ENCODE assay signal across 8 cellular contexts in genomic region chr4:75514949-75515612, GRCh38. TPM values are rescaled to one million over a fixed set of nuclear protein-coding genes. Genes with fewer than 3 reads are reported as not detected.
DNase-seq lines count a peak whose midpoint lies in the region; ATAC-seq and TF ChIP-seq lines count a peak whose summit lies in the region.

No MANE protein-coding gene starts in this region.

- TF ChIP-seq CTCF in chondrocyte (IDR thresholded peaks at IDR 0.05) = no peak

- ATAC-seq in GM21360 (IDR thresholded peaks at IDR 0.05; ENCODE audit: unreplicated experiment) (peak; percentile 3), GM19467 (IDR thresholded peaks at IDR 0.05; ENCODE audit: unreplicated experiment) (no peak), HG03521 (IDR thresholded peaks at IDR 0.05; ENCODE audit: unreplicated experiment) (no peak), GM18517 (IDR thresholded peaks at IDR 0.05; ENCODE audit: unreplicated experiment) (no peak)

- H3K9me3 ChIP-seq in mononuclear cell (ENCODE audit: low read depth, low read length) = no peaks in the 10 kb centered on the region

- peak overlapping the region; percentile 93 for H3K4me3 Mint-ChIP-seq in chondrocyte (ENCODE audit: unreplicated experiment)

- H3K27ac Mint-ChIP-seq in chondrocyte (ENCODE audit: unreplicated experiment) = peak overlapping the region; percentile 97

- H3K4me1 ChIP-seq in mononuclear cell (ENCODE audit: insufficient read depth, low read length) = peaks cover 42% of the 10 kb centered on the region

- peaks cover 17% of the 10 kb centered on the region for H3K36me3 Mint-ChIP-seq in chondrocyte (ENCODE audit: low read depth)

- H3K9me3 Mint-ChIP-seq in chondrocyte (ENCODE audit: low read depth) = no peaks in the 10 kb centered on the region

- H3K27me3 Mint-ChIP-seq in chondrocyte (ENCODE audit: low read depth) = no peaks in the 10 kb centered on the region

- DNase-seq in COLO668 (lab: John Stamatoyannopoulos, UW; ENCODE audit: unreplicated experiment) (peak; percentile 14), NOMO-1 treated with DMSO at 0.1 percent for 48 hours (lab: John Stamatoyannopoulos, UW; ENCODE audit: unreplicated experiment) (peak; percentile 26), chondrocyte (ENCODE audit: low spot score) (no peak)

- H3K4me3 ChIP-seq in mononuclear cell (ENCODE audit: low read length) = peak overlapping the region; percentile 83

- H3K4me1 Mint-ChIP-seq in chondrocyte (ENCODE audit: low read depth) = peaks cover 20% of the 10 kb centered on the region

- H3K27me3 ChIP-seq in mononuclear cell (ENCODE audit: insufficient read depth, low read length) = no peaks in the 10 kb centered on the region

RNA-seq across cellular contexts. Expression of gene THAP6, which starts 0.8 kb away (rescaled TPM):
- total RNA-seq in chondrocyte (12.9 to 13.2 TPM (median 13.2 TPM) in 3 replicates), mononuclear cell (21.7 TPM)

RNA-seq across cellular contexts. Expression of gene RCHY1, which starts 0.9 kb away (rescaled TPM):
- total RNA-seq in chondrocyte (15.2 to 18.7 TPM (median 17.6 TPM) in 3 replicates), mononuclear cell (52.4 TPM)

RNA-seq across cellular contexts. Expression of gene ODAPH, which starts 40.8 kb away (rescaled TPM):
- total RNA-seq in chondrocyte (not detected in 3 replicates), mononuclear cell (0.10 TPM)
